34 cellular contexts compared by ENCODE assay signal in the genomic region with DNA sequence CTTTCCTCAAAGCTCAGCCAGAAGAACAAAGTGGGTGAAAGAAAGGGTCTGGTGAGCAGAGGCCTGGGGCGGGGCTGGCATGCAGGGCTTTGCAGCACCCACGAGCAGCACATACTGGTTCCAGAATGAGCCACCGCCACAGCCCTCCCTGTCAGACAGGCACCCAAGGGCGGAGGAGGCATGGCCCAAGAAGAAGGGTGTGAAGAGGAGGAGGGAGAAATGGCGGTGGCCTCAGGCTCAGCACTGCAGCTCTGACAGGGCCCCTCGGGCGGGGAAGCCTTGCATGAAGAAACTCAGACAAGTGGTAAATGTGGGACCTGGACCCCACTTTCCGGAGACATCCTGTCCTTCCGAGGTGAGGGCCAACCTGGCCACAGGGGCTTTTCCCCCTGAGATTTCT. TPM values are rescaled to one million over a fixed set of nuclear protein-coding genes. Genes with fewer than 3 reads are reported as not detected.
"Had no signal": no experiment of that assay in that cellular context is flagged by ENCODE, and none has a peak within 500 bp of the region (broad histone marks: within the 10 kb centered on the region; RNA-seq: fewer than 3 reads in every experiment).

No MANE protein-coding gene starts in this region.

- H3K27ac ChIP-seq: brain microvascular endothelial cell, coronary artery, dorsolateral prefrontal cortex, esophagus squamous epithelium, gastroesophageal sphincter, WERI-Rb-1 had no signal

- H3K36me3 ChIP-seq: brain microvascular endothelial cell, esophagus squamous epithelium, WERI-Rb-1 had no signal

- H3K27ac Mint-ChIP-seq: activated B cell treated with CpG ODN at 0.5 μM for 24 hours; activated CD8-positive, alpha-beta T cell treated with anti-CD3 and anti-CD28 coated beads for 36 hours; activated naive CD8-positive, alpha-beta T cell; activated T-helper 17 cell treated with anti-CD3 and anti-CD28 coated beads, Interleukin-2, amount 50 U/mL, for 72 hours; dendritic cell treated with granulocyte-macrophage colony-stimulating factor and Interleukin-4, amounts not matched to agents 40 ng/mL and 50 ng/mL, for 4 days; T-helper 17 cell; T-helper 2 cell treated with Interferon-gamma antibody and Interleukin-4, amounts not matched to agents 5 μg/mL and 100 μg/mL, for 36 hours had no signal

- H3K4me1 Mint-ChIP-seq: activated B cell treated with CpG ODN at 0.5 μM for 24 hours; activated T-helper 17 cell treated with anti-CD3 and anti-CD28 coated beads, Interleukin-2, amount 50 U/mL, for 72 hours; central memory CD8-positive, alpha-beta T cell; T-helper 17 cell had no signal

- ATAC-seq: activated CD4-positive, CD25-positive, alpha-beta regulatory T cell treated with anti-CD3 and anti-CD28 coated beads, Interleukin-2, amount 50 U/mL, for 24 hours; activated CD8-positive, alpha-beta T cell treated with anti-CD3 and anti-CD28 coated beads for 36 hours; activated T-cell treated with anti-CD3 and anti-CD28 coated beads, Interleukin-2, amount 50 U/mL, for 4 hours; activated T-helper 17 cell treated with anti-CD3 and anti-CD28 coated beads, Interleukin-2, amount 50 U/mL, for 72 hours; gastroesophageal sphincter; T-helper 17 cell had no signal

- H3K4me1 ChIP-seq: esophagus squamous epithelium, gastroesophageal sphincter had no signal

- DNase-seq: activated B cell treated with CpG ODN at 0.5 μM for 24 hours; activated CD4-positive, alpha-beta T cell treated with anti-CD3 and anti-CD28 coated beads for 48 hours; activated CD4-positive, alpha-beta T cell treated with anti-CD3 and anti-CD28 coated beads, Interleukin-2, amount 50 U/mL, for 1 hour; activated CD4-positive, alpha-beta T cell treated with anti-CD3 and anti-CD28 coated beads, Interleukin-2, amount 50 U/mL, for 48 hours; activated CD8-positive, alpha-beta memory T cell treated with anti-CD3 and anti-CD28 coated beads for 24 hours; activated CD8-positive, alpha-beta T cell treated with anti-CD3 and anti-CD28 coated beads for 36 hours; activated effector memory CD4-positive, alpha-beta T cell treated with Interleukin-2 at 50 U/mL for 16 hours; activated gamma-delta T cell treated with Interleukin-2 at 50 U/mL for 16 hours; activated naive CD4-positive, alpha-beta T cell treated with anti-CD3 and anti-CD28 coated beads, Interleukin-2, amount 50 U/mL, for 16 hours; activated naive CD4-positive, alpha-beta T cell treated with Interleukin-2 at 50 U/mL for 16 hours; activated T-cell treated with anti-CD3 and anti-CD28 coated beads, Interleukin-2, amount 50 U/mL, for 4 hours; amniotic stem cell; anterior cingulate cortex; brain microvascular endothelial cell; dorsolateral prefrontal cortex; effector memory CD4-positive, alpha-beta T cell; erythroblast; esophagus squamous epithelium; foreskin melanocyte; T-helper 1 cell; T-helper 17 cell; T1000; WERI-Rb-1 had no signal

- H3K9me3 ChIP-seq: gastroesophageal sphincter had no signal

- H3K9me3 Mint-ChIP-seq: activated B cell treated with CpG ODN at 0.5 μM for 24 hours; central memory CD8-positive, alpha-beta T cell; dendritic cell treated with granulocyte-macrophage colony-stimulating factor and Interleukin-4, amounts not matched to agents 40 ng/mL and 50 ng/mL, for 4 days had no signal

- H3K4me3 ChIP-seq: coronary artery, dorsolateral prefrontal cortex, esophagus squamous epithelium, gastroesophageal sphincter had no signal

- H3K27me3 ChIP-seq: brain microvascular endothelial cell, dorsolateral prefrontal cortex, esophagus squamous epithelium, gastroesophageal sphincter had no signal

- H3K4me3 Mint-ChIP-seq: activated B cell treated with CpG ODN at 0.5 μM for 24 hours; activated CD8-positive, alpha-beta T cell treated with anti-CD3 and anti-CD28 coated beads for 36 hours; activated naive CD8-positive, alpha-beta T cell; activated T-cell treated with anti-CD3 and anti-CD28 coated beads, Interleukin-2, amount 50 U/mL, for 4 hours; activated T-helper 17 cell treated with anti-CD3 and anti-CD28 coated beads, Interleukin-2, amount 50 U/mL, for 72 hours; central memory CD8-positive, alpha-beta T cell; dendritic cell treated with granulocyte-macrophage colony-stimulating factor and Interleukin-4, amounts not matched to agents 40 ng/mL and 50 ng/mL, for 4 days; T-helper 17 cell; T-helper 2 cell treated with Interferon-gamma antibody and Interleukin-4, amounts not matched to agents 5 μg/mL and 100 μg/mL, for 36 hours had no signal

- FAIRE-seq: astrocyte, bronchial epithelial cell had no signal

- H3K27me3 Mint-ChIP-seq: activated CD8-positive, alpha-beta T cell treated with anti-CD3 and anti-CD28 coated beads for 36 hours; activated naive CD8-positive, alpha-beta T cell; activated T-helper 17 cell treated with anti-CD3 and anti-CD28 coated beads, Interleukin-2, amount 50 U/mL, for 72 hours; dendritic cell treated with granulocyte-macrophage colony-stimulating factor and Interleukin-4, amounts not matched to agents 40 ng/mL and 50 ng/mL, for 4 days; T-helper 17 cell had no signal

- H3K36me3 Mint-ChIP-seq: activated naive CD8-positive, alpha-beta T cell had no signal

RNA-seq across cellular contexts. Expression of a gene that starts 15.7 kb away (rescaled TPM):
- total RNA-seq: activated B cell treated with CpG ODN at 0.5 μM for 24 hours; activated CD8-positive, alpha-beta T cell treated with anti-CD3 and anti-CD28 coated beads for 36 hours; activated T-cell treated with anti-CD3 and anti-CD28 coated beads, Interleukin-2, amount 50 U/mL, for 4 hours; astrocyte; bronchial epithelial cell; glomerular endothelial cell had no signal
